Comparison of ENCODE assay signal across 8 cellular contexts in genomic region chr20:32820698-32821378, GRCh38. TPM values are rescaled to one million over a fixed set of nuclear protein-coding genes. Genes with fewer than 3 reads are reported as not detected.
A peak's percentile ranks its signal among the peaks of the same experiment; 100 is the strongest.
DNase-seq lines count a peak whose midpoint lies in the region; ATAC-seq and TF ChIP-seq lines count a peak whose summit lies in the region.

No MANE protein-coding gene starts in this region.

- TF ChIP-seq CTCF in C4-2B (conservative IDR thresholded peaks at IDR 0.05) (no peak), Loucy (conservative IDR thresholded peaks at IDR 0.05; ENCODE audit: low read length) (no peak; the same call in 1 of the 2 replicates)

- no peak for DNase-seq in naive B cell
- DNase-seq in NCI-H446 (lab: John Stamatoyannopoulos, UW) = no peak
- no peak for DNase-seq in D341Med (ENCODE audit: low spot score)
- no peak for DNase-seq in NCI-H2029 (lab: John Stamatoyannopoulos, UW)

- no peaks in the 10 kb centered on the region for H3F3A ChIP-seq in Loucy (ENCODE audit: low read depth)

- H3K79me2 ChIP-seq in Loucy (ENCODE audit: insufficient read depth, low read length) = peaks cover 60% of the 10 kb centered on the region

- H3K27ac ChIP-seq in C4-2B (peak overlapping the region; percentile 86), cingulate gyrus (ENCODE audit: low read depth, low read length) (peak overlapping the region; percentile 91)

- peak overlapping the region; percentile 89 for H3K9ac ChIP-seq in Loucy (ENCODE audit: low read depth, low read length, poor library complexity, severe bottlenecking)

- H2AFZ ChIP-seq in Loucy (ENCODE audit: low read length) = no peak overlapping the region

- H3K4me1 Mint-ChIP-seq in naive B cell = peaks cover 31 to 50% (median 42%) of the 10 kb centered on the region in 3 donors

- H4K20me1 ChIP-seq in Loucy (ENCODE audit: insufficient read depth, low read length, poor library complexity, severe bottlenecking) = peaks cover 57% of the 10 kb centered on the region

- peak overlapping the region; percentile 93 to 99 (median 99) for H3K27ac Mint-ChIP-seq in naive B cell

- H3K9me3 Mint-ChIP-seq in naive B cell = no peaks in the 10 kb centered on the region

- peaks cover 2% of the 10 kb centered on the region; the same call in 1 of the 2 replicates for H3K36me3 ChIP-seq in Loucy (ENCODE audit: insufficient read depth, low read length)

- H3K9me2 ChIP-seq in Loucy (replicated peaks; ENCODE audit: low read depth, low read length) = no peaks in the 10 kb centered on the region

- H3K27me3 ChIP-seq in Loucy (ENCODE audit: insufficient read depth, low read length, poor library complexity, severe bottlenecking) = peaks cover 4% of the 10 kb centered on the region

- H3K4me2 ChIP-seq in Loucy (ENCODE audit: low read depth, low read length, poor library complexity, severe bottlenecking) = peak overlapping the region; percentile 78

- H3K9me3 ChIP-seq in Loucy (ENCODE audit: insufficient read depth, low read depth, low read length) = no peaks in the 10 kb centered on the region

- no peaks in the 10 kb centered on the region for H3K27me3 Mint-ChIP-seq in naive B cell

- peaks cover 36% of the 10 kb centered on the region for H3K4me1 ChIP-seq in Loucy (ENCODE audit: insufficient read depth, low read length, poor library complexity, severe bottlenecking)

- ATAC-seq in naive B cell (ENCODE audit: low read depth in 2 of 2) = no peak
- ATAC-seq in GM21786 (IDR thresholded peaks at IDR 0.05; ENCODE audit: unreplicated experiment) = no peak

- no peaks in the 10 kb centered on the region for H3K36me3 Mint-ChIP-seq in naive B cell

- peak overlapping the region; percentile 88 to 98 (median 96) for H3K4me3 Mint-ChIP-seq in naive B cell

- H3K4me3 ChIP-seq in Loucy (ENCODE audit: low read length, poor library complexity, severe bottlenecking) = peak overlapping the region; percentile 97

RNA-seq across cellular contexts. Expression of gene MAPRE1, which starts 1.1 kb away (rescaled TPM):
- polyA plus RNA-seq in naive B cell (ENCODE audit: low read depth in 6 of 6) = 10 to 100 TPM; 72.1 to 90.6 (median 85.3) TPM

RNA-seq across cellular contexts. Expression of gene EFCAB8, which starts 37.9 kb away (rescaled TPM):
- not detected for polyA plus RNA-seq in naive B cell (ENCODE audit: low read depth in 6 of 6)

RNA-seq across cellular contexts. Expression of gene DNMT3B, which starts 58.7 kb away (rescaled TPM):
- polyA plus RNA-seq in naive B cell (ENCODE audit: low read depth in 6 of 6) = under 1 TPM in 3 of 6 donors, not detected in 3; 0.08 to 0.13 (median 0.10) TPM
